14 cellular contexts compared by ENCODE assay signal in the genomic region with DNA sequence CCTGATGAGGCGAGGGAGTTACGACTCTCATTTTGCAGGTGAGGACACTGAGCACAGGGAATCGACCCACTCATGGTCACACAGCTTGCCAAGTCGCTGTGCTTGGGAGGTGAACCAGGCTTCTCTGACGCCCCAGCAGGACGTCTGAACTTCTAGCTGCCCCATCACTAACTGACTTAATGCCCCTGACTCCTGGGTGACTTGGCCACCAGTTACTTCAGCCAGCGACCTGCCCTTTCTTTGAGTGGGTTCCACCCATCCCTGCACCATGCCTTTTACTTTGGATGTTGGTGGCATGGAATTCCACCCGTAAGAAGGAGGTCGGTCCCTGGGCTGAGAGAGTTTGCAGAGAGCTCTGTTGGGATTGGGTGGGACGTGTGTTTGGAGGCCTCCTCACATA. TPM values are rescaled to one million over a fixed set of nuclear protein-coding genes. Genes with fewer than 3 reads are reported as not detected.
A peak's percentile ranks its signal among the peaks of the same experiment; 100 is the strongest.
DNase-seq lines count a peak whose midpoint lies in the region; ATAC-seq and TF ChIP-seq lines count a peak whose summit lies in the region.
"Had no signal": no experiment of that assay in that cellular context is flagged by ENCODE, and none has a peak within 500 bp of the region (broad histone marks: within the 10 kb centered on the region; RNA-seq: fewer than 3 reads in every experiment).

No MANE protein-coding gene starts in this region.

- H3K27ac ChIP-seq in left ventricle myocardium inferior (replicated peaks) (peak overlapping the region; percentile 4), esophagus (ENCODE audit: low read depth in 2 of 2, low read length in 1 of 2) (peak overlapping the region; percentile 8 to 47), osteoblast (ENCODE audit: low read depth, low read length) (peak overlapping the region; percentile 21)
- H3K27ac ChIP-seq: suprapubic skin, VCaP had no signal

- no peak for DNase-seq in left ventricle myocardium inferior
- DNase-seq in Right ventricle myocardium inferior (ENCODE audit: missing footprints) = no peak
- no peak for DNase-seq in osteoblast (ENCODE audit: insufficient read length, low spot score, missing footprints)
- DNase-seq in stimulated activated CD4-positive, alpha-beta T cell treated with anti-CD3 and anti-CD28 coated beads, Interleukin-2, amount 100 ng/mL, for 48 hours = no peak
- no peak for DNase-seq in NCI-H2081 treated with DMSO at 0.1 percent for 48 hours (lab: John Stamatoyannopoulos, UW)
- no peak for DNase-seq in dermis blood vessel endothelial cell
- DNase-seq: activated gamma-delta T cell treated with Interleukin-2 at 50 U/mL for 16 hours, mesendoderm, NCI-H1105 treated with DMSO at 0.1 percent for 48 hours, NCI-H446 had no signal

- peaks cover 69% of the 10 kb centered on the region for H3K79me2 ChIP-seq in osteoblast (ENCODE audit: insufficient read depth, low read length)

- H3K4me1 ChIP-seq in left ventricle myocardium inferior = peaks cover 56% of the 10 kb centered on the region
- peaks cover 4 to 17% of the 10 kb centered on the region in 2 donors for H3K4me1 ChIP-seq in esophagus (ENCODE audit: control insufficient read depth in 2 of 2, insufficient read depth in 2 of 2, low read length in 1 of 2)
- peaks cover 68% of the 10 kb centered on the region for H3K4me1 ChIP-seq in osteoblast (ENCODE audit: insufficient read depth, low read length)

- 82 to 85% methylated on average over 10 of the region's 10 CpGs for WGBS in esophagus, 2 donors

- intact Hi-C loops in left ventricle myocardium inferior (cut with micrococcal nuclease) = no loop called here
- intact Hi-C loops in Right ventricle myocardium inferior (cut with DNase I) = no loop called here

- no peak for ATAC-seq in Right ventricle myocardium inferior
- no peak for ATAC-seq in GM18868 (IDR thresholded peaks at IDR 0.05; ENCODE audit: unreplicated experiment)

- no peaks in the 10 kb centered on the region for H3K36me3 ChIP-seq in left ventricle myocardium inferior
- H3K36me3 ChIP-seq in esophagus (ENCODE audit: control insufficient read depth in 2 of 2, insufficient read depth in 2 of 2, low read length in 1 of 2) = no peaks in the 10 kb centered on the region
- no peaks in the 10 kb centered on the region for H3K36me3 ChIP-seq in osteoblast (ENCODE audit: insufficient read depth, low read length)
- H3K36me3 ChIP-seq: suprapubic skin had no signal

- no peak overlapping the region for H3K4me3 ChIP-seq in left ventricle myocardium inferior
- no peak overlapping the region for H3K4me3 ChIP-seq in esophagus (ENCODE audit: low read depth in 1 of 2, low read length in 2 of 2)
- no peak overlapping the region for H3K4me3 ChIP-seq in osteoblast (ENCODE audit: insufficient read depth, low read length)
- H3K4me3 ChIP-seq: suprapubic skin had no signal

- H3K27me3 ChIP-seq in left ventricle myocardium inferior (ENCODE audit: low read depth) (no peaks in the 10 kb centered on the region), esophagus (ENCODE audit: control insufficient read depth in 1 of 2, insufficient read depth in 2 of 2, low read length in 2 of 2) (no peaks in the 10 kb centered on the region), osteoblast (ENCODE audit: insufficient read depth, low read length) (no peaks in the 10 kb centered on the region)
- H3K27me3 ChIP-seq: suprapubic skin had no signal

- peak overlapping the region; percentile 16 for H3K4me2 ChIP-seq in osteoblast (ENCODE audit: insufficient read depth, low read length)

- H2AFZ ChIP-seq in osteoblast (ENCODE audit: low read length) = no peak overlapping the region

- TF ChIP-seq CTCF in left ventricle myocardium inferior (IDR thresholded peaks at IDR 0.05; ENCODE audit: borderline replicate concordance) = no peak
- no peak for TF ChIP-seq CTCF in osteoblast (IDR thresholded peaks at IDR 0.05; ENCODE audit: extremely low read depth, low read depth, low read length)

- H4K20me1 ChIP-seq in osteoblast (ENCODE audit: insufficient read depth, low read length) = peaks cover 5% of the 10 kb centered on the region

- no peaks in the 10 kb centered on the region for H3K9me3 ChIP-seq in left ventricle myocardium inferior (replicated peaks)
- H3K9me3 ChIP-seq in esophagus (ENCODE audit: control insufficient read depth in 2 of 2, insufficient read depth in 1 of 2, low read depth in 1 of 2, low read length in 1 of 2) = no peaks in the 10 kb centered on the region
- no peaks in the 10 kb centered on the region for H3K9me3 ChIP-seq in osteoblast (ENCODE audit: low read depth, low read length)
- H3K9me3 ChIP-seq: suprapubic skin had no signal

RNA-seq across cellular contexts. Expression of a gene that starts 54.8 kb away (rescaled TPM):
- 34.8 TPM for total RNA-seq in left ventricle myocardium inferior
- 32.1 TPM for total RNA-seq in Right ventricle myocardium inferior
- 10 to 100 TPM; 50.8 to 52.5 TPM for polyA plus RNA-seq in esophagus
- 259 and 274 TPM in 2 replicates for total RNA-seq in osteoblast
- total RNA-seq in dermis blood vessel endothelial cell = 676 and 796 TPM in 2 replicates
